ENCODE assay signal across 9 cellular contexts in genomic region chr6:30688569-30688968, GRCh38. TPM values are rescaled to one million over a fixed set of nuclear protein-coding genes. Genes with fewer than 3 reads are reported as not detected.
DNase-seq lines count a peak whose midpoint lies in the region; ATAC-seq, FAIRE-seq and TF ChIP-seq lines count a peak whose summit lies in the region.
"Had no signal": no experiment of that assay in that cellular context is flagged by ENCODE, and none has a peak within 500 bp of the region (broad histone marks: within the 10 kb centered on the region; RNA-seq: fewer than 3 reads in every experiment).

No MANE protein-coding gene starts in this region.

- H3K9me3 Mint-ChIP-seq in stimulated activated effector memory CD8-positive, alpha-beta T cell treated with anti-CD3 and anti-CD28 coated beads, Interleukin-12 subunit alpha, Interleukin-12 subunit beta, amount 100 ng/mL, for 72 hours: no peaks in the 10 kb centered on the region

- peaks cover 41% of the 10 kb centered on the region for H3K36me3 Mint-ChIP-seq in stimulated activated effector memory CD8-positive, alpha-beta T cell treated with anti-CD3 and anti-CD28 coated beads, Interleukin-12 subunit alpha, Interleukin-12 subunit beta, amount 100 ng/mL, for 72 hours

- peak; percentile 54 for FAIRE-seq in GM12891 (lab: Jason Lieb, UNC)

- H3K4me3 Mint-ChIP-seq in stimulated activated effector memory CD8-positive, alpha-beta T cell treated with anti-CD3 and anti-CD28 coated beads, Interleukin-12 subunit alpha, Interleukin-12 subunit beta, amount 100 ng/mL, for 72 hours: peak overlapping the region; percentile 92

- no peak for ATAC-seq in stimulated activated effector memory CD8-positive, alpha-beta T cell treated with anti-CD3 and anti-CD28 coated beads, Interleukin-12 subunit alpha, Interleukin-12 subunit beta, amount 100 ng/mL, for 72 hours
- ATAC-seq in GM21360 (IDR thresholded peaks at IDR 0.05; ENCODE audit: unreplicated experiment): no peak
- no peak for ATAC-seq in HG02678 (IDR thresholded peaks at IDR 0.05; ENCODE audit: unreplicated experiment)

- no peak for TF ChIP-seq CTCF in fibroblast of pulmonary artery (IDR thresholded peaks at IDR 0.05; ENCODE audit: low read length, missing control alignments)

- H3K27ac Mint-ChIP-seq in stimulated activated effector memory CD8-positive, alpha-beta T cell treated with anti-CD3 and anti-CD28 coated beads, Interleukin-12 subunit alpha, Interleukin-12 subunit beta, amount 100 ng/mL, for 72 hours: peak overlapping the region; percentile 98

- DNase-seq in GM12891 (ENCODE audit: insufficient read length, low spot score): no peak
- no peak for DNase-seq in fibroblast of pulmonary artery (ENCODE audit: low read depth)
- DNase-seq in stimulated activated effector memory CD8-positive, alpha-beta T cell treated with anti-CD3 and anti-CD28 coated beads, Interleukin-12 subunit alpha, Interleukin-12 subunit beta, amount 100 ng/mL, for 72 hours (ENCODE audit: low spot score in 2 of 2): no peak
- no peak for DNase-seq in OCI-M2 (lab: John Stamatoyannopoulos, UW; ENCODE audit: unreplicated experiment)
- DNase-seq in NCI-H446 (lab: John Stamatoyannopoulos, UW): no peak
- DNase-seq: NCI-H510A had no signal

- H3K4me1 Mint-ChIP-seq in stimulated activated effector memory CD8-positive, alpha-beta T cell treated with anti-CD3 and anti-CD28 coated beads, Interleukin-12 subunit alpha, Interleukin-12 subunit beta, amount 100 ng/mL, for 72 hours: peaks cover 43% of the 10 kb centered on the region

- TF ChIP-seq POLR2A in GM12891 (IDR thresholded peaks at IDR 0.05; ENCODE audit: low read depth, low read length) (no peak), Raji (IDR thresholded peaks at IDR 0.05; ENCODE audit: insufficient read depth, low read depth, low read length) (peak; percentile 40; the same call in 1 of the 2 replicates)

- H3K4me3 ChIP-seq in fibroblast of pulmonary artery (replicated peaks; ENCODE audit: low read depth, low read length): peak overlapping the region; percentile 88

TF ChIP-seq in GM12891, 5 proteins besides CTCF, POLR2A, EP300 and RAD21:
- no peak for TF ChIP-seq POLR2AphosphoS5 (IDR thresholded peaks at IDR 0.05; ENCODE audit: low read depth, low read length)
- TF ChIP-seq PAX5 (IDR thresholded peaks at IDR 0.05; ENCODE audit: insufficient read depth, low read length, severe bottlenecking): no peak
- TF ChIP-seq POU2F2 (IDR thresholded peaks at IDR 0.05; ENCODE audit: low read depth, low read length): no peak
- no peak for TF ChIP-seq SPI1 (IDR thresholded peaks at IDR 0.05; ENCODE audit: low read depth, low read length)
- TF ChIP-seq TAF1 (IDR thresholded peaks at IDR 0.05; ENCODE audit: low read depth, low read length): no peak
TF ChIP-seq in GM12891: peak in this region for 0.

RNA-seq across cellular contexts. Expression of gene PPP1R18, which starts 2.1 kb away (rescaled TPM):
- polyA plus RNA-seq in GM12891 (2012; ENCODE audit: low read depth, missing spikeins): 58.9 TPM

RNA-seq across cellular contexts. Expression of gene NRM, which starts 2.2 kb away (rescaled TPM):
- polyA plus RNA-seq in GM12891 (2012; ENCODE audit: low read depth, missing spikeins): 27.2 TPM

RNA-seq across cellular contexts. Expression of gene DHX16, which starts 15.8 kb away (rescaled TPM):
- polyA plus RNA-seq in GM12891 (2012; ENCODE audit: low read depth, missing spikeins): 25.6 TPM

RNA-seq across cellular contexts. Expression of gene MDC1, which starts 28.5 kb away (rescaled TPM):
- 31.0 TPM for polyA plus RNA-seq in GM12891 (2012; ENCODE audit: low read depth, missing spikeins)

RNA-seq across cellular contexts. Expression of gene TUBB, which starts 31.6 kb away (rescaled TPM):
- polyA plus RNA-seq in GM12891 (2012; ENCODE audit: low read depth, missing spikeins): 1,137 TPM
